Comparison of ENCODE assay signal across 9 cellular contexts in the genomic region with DNA sequence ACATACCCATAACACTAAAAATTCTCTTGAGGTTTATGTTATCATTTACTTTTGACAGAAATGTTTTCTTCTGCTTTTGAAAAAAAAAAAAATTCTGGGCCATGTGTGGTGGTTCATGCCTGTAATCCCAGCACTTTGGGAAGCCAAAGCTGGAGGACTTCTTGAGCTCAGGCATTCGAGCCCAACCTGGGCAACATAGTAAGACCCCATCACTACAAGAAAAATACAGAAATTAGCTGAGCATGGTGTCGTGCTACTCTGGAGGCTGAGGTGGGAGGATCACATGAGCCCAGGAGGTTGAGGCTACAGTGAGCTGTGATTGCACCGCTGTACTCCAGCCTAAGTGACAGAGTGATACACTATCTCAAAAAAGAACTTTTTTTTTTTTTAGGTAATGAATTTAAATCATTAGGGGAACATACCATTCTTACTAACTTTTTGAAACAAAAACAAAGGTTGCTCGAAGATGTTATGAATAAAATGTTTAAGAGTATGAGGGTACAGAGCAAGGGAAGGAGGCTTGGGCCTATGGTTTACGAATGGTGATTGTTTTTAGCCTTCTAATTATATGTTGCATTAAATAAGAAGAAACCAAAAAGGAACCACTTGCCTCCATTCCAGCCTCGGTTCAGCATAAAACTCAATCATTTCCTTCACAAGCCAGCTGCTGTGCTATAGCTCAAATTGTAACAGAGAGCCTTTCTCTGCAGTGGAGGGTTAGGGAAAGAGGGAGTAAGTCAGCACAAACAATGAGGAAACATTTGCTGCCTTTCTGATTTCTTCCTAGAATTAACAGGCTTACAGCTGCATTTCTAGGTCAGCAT.
DNase-seq lines count a peak whose midpoint lies in the region; ATAC-seq and TF ChIP-seq lines count a peak whose summit lies in the region.
"Had no signal": no experiment of that assay in that cellular context is flagged by ENCODE, and none has a peak within 500 bp of the region (broad histone marks: within the 10 kb centered on the region; RNA-seq: fewer than 3 reads in every experiment).

No MANE protein-coding gene starts in this region.

- H3K27ac ChIP-seq in adipose tissue (ENCODE audit: low read depth, low read length) (peak overlapping the region; percentile 5), prostate gland (peak overlapping the region; percentile 82 to 84)

- H3K27ac Mint-ChIP-seq in Calu3 (ENCODE audit: unreplicated experiment), result peak overlapping the region; percentile 57
- H3K27ac Mint-ChIP-seq: T-cell had no signal

- DNase-seq in Calu3 (no peak), left ventricle myocardium superior (no peak), prostate gland (ENCODE audit: low spot score) (no peak), dedifferentiated amniotic fluid mesenchymal stem cell (ENCODE audit: extremely low spot score) (no peak)
- no peak for DNase-seq in stimulated activated CD4-positive, alpha-beta T cell treated with anti-CD3 and anti-CD28 coated beads, Interleukin-2, amount 100 ng/mL, for 48 hours
- DNase-seq: T-cell had no signal

- no peaks in the 10 kb centered on the region for H3K27me3 ChIP-seq in prostate gland (replicated peaks; ENCODE audit: insufficient read depth)

- H3K4me3 Mint-ChIP-seq in Calu3 (ENCODE audit: low read depth, unreplicated experiment), result no peak overlapping the region
- H3K4me3 Mint-ChIP-seq: T-cell had no signal

- WGBS in adipose tissue, 3 donors, result 59 to 73% (median 60%) methylated on average over 6 of the region's 6 CpGs
- WGBS in prostate gland, result 53% methylated on average over 6 of the region's 6 CpGs

- H3K4me1 ChIP-seq in prostate gland (replicated peaks), result peaks cover 25% of the 10 kb centered on the region

- no TSS peak for BruUV-seq in Calu3 (replicated peaks; lab: Mats Ljungman, UMichigan)

- peaks cover 10% of the 10 kb centered on the region for H3K36me3 Mint-ChIP-seq in Calu3 (ENCODE audit: insufficient read depth, unreplicated experiment)

- H3K36me3 ChIP-seq in prostate gland, result no peaks in the 10 kb centered on the region

- H3K9me3 Mint-ChIP-seq in Calu3 (ENCODE audit: low read depth, unreplicated experiment), result no peaks in the 10 kb centered on the region
- H3K9me3 Mint-ChIP-seq: T-cell had no signal

- H3K4me1 Mint-ChIP-seq in Calu3 (ENCODE audit: low read depth, unreplicated experiment), result peaks cover 36% of the 10 kb centered on the region

- H3K9me3 ChIP-seq in prostate gland, result no peaks in the 10 kb centered on the region

- TF ChIP-seq POLR2A in prostate gland (IDR thresholded peaks at IDR 0.05), result no peak

- H3K4me3 ChIP-seq in prostate gland, result peak overlapping the region in 1 of 2 donors; percentile 18

- intact Hi-C loops in Calu3 (cut with micrococcal nuclease; ENCODE audit: unreplicated experiment), result no loop called here
- intact Hi-C loops in left ventricle myocardium superior (cut with micrococcal nuclease), result no loop called here
- intact Hi-C loops in prostate gland (cut with DNase I), result no loop called here

- ATAC-seq in left ventricle myocardium superior (peak; percentile 35), HG03135 (IDR thresholded peaks at IDR 0.05; ENCODE audit: unreplicated experiment) (no peak), HG03565 (IDR thresholded peaks at IDR 0.05; ENCODE audit: unreplicated experiment) (no peak)
- ATAC-seq: T-cell had no signal

- TF ChIP-seq CTCF in Calu3 (IDR thresholded peaks at IDR 0.05; ENCODE audit: unreplicated experiment) (no peak), prostate gland (IDR thresholded peaks at IDR 0.05) (no peak)

- H3K27me3 Mint-ChIP-seq in Calu3 (ENCODE audit: unreplicated experiment), result no peaks in the 10 kb centered on the region

- CTCF ChIA-PET in Calu3 (lab: Charles Lee), result interaction anchor here (0.6 to 0.7 kb wide), 3 partner anchors 9 to 166 kb away, joined by 3 read pairs; no protein-coding TSS in a partner anchor
